In the genomic region with DNA sequence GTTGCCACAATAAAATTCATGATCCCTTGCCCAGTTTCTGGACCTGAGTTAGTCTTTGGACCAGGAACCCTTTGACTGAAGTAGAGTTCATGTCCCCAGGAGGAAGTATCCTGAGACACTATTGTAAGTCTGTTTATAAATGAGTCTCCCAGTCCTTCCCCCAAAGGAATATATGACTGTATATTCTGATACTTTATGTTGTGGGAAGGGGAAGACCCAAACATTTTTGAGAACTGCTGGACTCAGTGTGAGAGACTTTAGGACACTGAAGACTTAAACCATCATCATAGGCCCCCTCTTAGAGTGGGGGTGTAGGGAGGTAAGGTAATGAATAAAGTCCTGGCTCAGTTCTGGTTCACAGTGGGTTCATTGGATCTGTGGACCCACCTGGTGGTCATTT, we compare ENCODE assay signal across 29 cellular contexts. TPM values are rescaled to one million over a fixed set of nuclear protein-coding genes. Genes with fewer than 3 reads are reported as not detected.
"Had no signal": no experiment of that assay in that cellular context is flagged by ENCODE, and none has a peak within 500 bp of the region (broad histone marks: within the 10 kb centered on the region; RNA-seq: fewer than 3 reads in every experiment).

No MANE protein-coding gene starts in this region.

- H3K36me3 Mint-ChIP-seq: activated CD8-positive, alpha-beta memory T cell treated with anti-CD3 and anti-CD28 coated beads, Interleukin-2, amount 10 ng/mL, durations not matched to agents 7 days and 5 days had no signal

- H3K36me3 ChIP-seq: adrenal gland, breast epithelium, SJCRH30, WERI-Rb-1 had no signal

- ATAC-seq: activated CD8-positive, alpha-beta memory T cell treated with anti-CD3 and anti-CD28 coated beads, Interleukin-2, amount 10 ng/mL, durations not matched to agents 7 days and 5 days; body of pancreas; Panc1 had no signal

- H3K4me3 Mint-ChIP-seq: activated CD4-positive, alpha-beta T cell treated with anti-CD3 and anti-CD28 coated beads, Interleukin-2, amount 10 ng/mL, durations not matched to agents 24 days and 14 days; activated CD8-positive, alpha-beta memory T cell treated with anti-CD3 and anti-CD28 coated beads, Interleukin-2, amount 10 ng/mL, durations not matched to agents 7 days and 5 days; activated naive CD4-positive, alpha-beta T cell treated with anti-CD3 and anti-CD28 coated beads, Interleukin-2, amount 10 ng/mL, durations not matched to agents 7 days and 5 days; activated naive CD8-positive, alpha-beta T cell treated with anti-CD3 and anti-CD28 coated beads, Interleukin-2, amount 10 ng/mL, durations not matched to agents 7 days and 5 days had no signal

- H3K27me3 ChIP-seq: adrenal gland, body of pancreas, breast epithelium, SJCRH30 had no signal

- H3K27ac Mint-ChIP-seq: activated CD4-positive, alpha-beta T cell treated with anti-CD3 and anti-CD28 coated beads, Interleukin-2, amount 10 ng/mL, durations not matched to agents 24 days and 14 days; activated CD8-positive, alpha-beta memory T cell treated with anti-CD3 and anti-CD28 coated beads, Interleukin-2, amount 10 ng/mL, durations not matched to agents 7 days and 5 days; activated naive CD4-positive, alpha-beta T cell treated with anti-CD3 and anti-CD28 coated beads, Interleukin-2, amount 10 ng/mL, durations not matched to agents 7 days and 5 days; activated naive CD8-positive, alpha-beta T cell treated with anti-CD3 and anti-CD28 coated beads, Interleukin-2, amount 10 ng/mL, durations not matched to agents 7 days and 5 days had no signal

- DNase-seq: activated CD4-positive, alpha-beta T cell treated with anti-CD3 and anti-CD28 coated beads for 1 hour; activated CD4-positive, alpha-beta T cell treated with anti-CD3 and anti-CD28 coated beads, Interleukin-2, amount 10 ng/mL, durations not matched to agents 24 days and 14 days; activated CD4-positive, alpha-beta T cell treated with anti-CD3 and anti-CD28 coated beads, Interleukin-2, amount 50 U/mL, for 48 hours; activated CD4-positive, CD25-positive, alpha-beta regulatory T cell; activated CD8-positive, alpha-beta memory T cell treated with anti-CD3 and anti-CD28 coated beads, Interleukin-2, amount 10 ng/mL, durations not matched to agents 7 days and 5 days; activated CD8-positive, alpha-beta memory T cell treated with anti-CD3 and anti-CD28 coated beads, Interleukin-2, amount 50 U/mL, for 48 hours; activated gamma-delta T cell treated with Interleukin-2 at 50 U/mL for 16 hours; activated naive CD4-positive, alpha-beta T cell treated with anti-CD3 and anti-CD28 coated beads, Interleukin-2, amount 10 ng/mL, durations not matched to agents 7 days and 5 days; activated naive CD8-positive, alpha-beta T cell treated with anti-CD3 and anti-CD28 coated beads, Interleukin-2, amount 10 ng/mL, durations not matched to agents 7 days and 5 days; adrenal gland; body of pancreas; MM.1S; MV-4-11; NCI-H1092; NCI-H1436 treated with DMSO at 0.1 percent for 48 hours; NCI-H1694 treated with DMSO at 0.1 percent for 48 hours; NCI-H2029; NCI-H345; NCI-H524 treated with DMSO at 0.1 percent for 48 hours; SHP77; SJCRH30; T1000; WERI-Rb-1 had no signal

- H3K9me3 ChIP-seq: adrenal gland, body of pancreas, breast epithelium, SJCRH30 had no signal

- H3K4me1 ChIP-seq: adrenal gland, body of pancreas, breast epithelium had no signal

- H3K27ac ChIP-seq: adrenal gland, body of pancreas, breast epithelium, KMS-11, SJCRH30, SK-N-MC, WERI-Rb-1 had no signal

- H3K4me3 ChIP-seq: adrenal gland, body of pancreas, breast epithelium, SJCRH30, SK-N-MC had no signal

RNA-seq across cellular contexts. Expression of a gene that starts 28.6 kb away (rescaled TPM):
- total RNA-seq: LHCN-M2, RPMI7951 had no signal
